Comparison of ENCODE assay signal across 1 cellular context in genomic region chr7:76363754-76364153, GRCh38.
TF ChIP-seq lines count a peak whose summit lies in the region.

No MANE protein-coding gene starts in this region.

TF ChIP-seq in WTC11, 78 proteins besides CTCF, POLR2A, EP300 and RAD21:
- TF ChIP-seq ZNF121 (CRISPR knock-in tag; IDR thresholded peaks at IDR 0.05), result peak; percentile 92
